14 cellular contexts compared by ENCODE assay signal in genomic region chr3:16124636-16125035, GRCh38. TPM values are rescaled to one million over a fixed set of nuclear protein-coding genes. Genes with fewer than 3 reads are reported as not detected.
DNase-seq lines count a peak whose midpoint lies in the region; ATAC-seq and TF ChIP-seq lines count a peak whose summit lies in the region.
"Had no signal": no experiment of that assay in that cellular context is flagged by ENCODE, and none has a peak within 500 bp of the region (broad histone marks: within the 10 kb centered on the region; RNA-seq: fewer than 3 reads in every experiment).

No MANE protein-coding gene starts in this region.

- CTCF ChIA-PET in AG04449 (lab: Yijun Ruan, JAX): interaction anchor here (0.7 to 2.0 kb wide), 4 partner anchors 10 to 54 kb away, joined by 3 to 7 read pairs (median 3); partner anchors contain the start of gene GALNT15

- DNase-seq in AG04449 (ENCODE audit: low read depth, low spot score) (peak; percentile 97), HFFc6 (peak; percentile 98), amniotic epithelial cell (ENCODE audit: low read depth) (peak; percentile 99), hepatic stellate cell (ENCODE audit: low spot score) (peak; percentile 67), progenitor cell of endocrine pancreas (ENCODE audit: low spot score, unreplicated experiment) (no peak), superior temporal gyrus (ENCODE audit: extremely low spot score) (no peak)
- DNase-seq: anterior cingulate cortex; CD4-positive, alpha-beta T cell; upper lobe of right lung had no signal

- peaks cover 71% of the 10 kb centered on the region for H3K4me1 Mint-ChIP-seq in HFFc6 (ENCODE audit: low read depth)
- peaks cover 6% of the 10 kb centered on the region for H3K4me1 Mint-ChIP-seq in progenitor cell of endocrine pancreas (ENCODE audit: low read depth)
- H3K4me1 Mint-ChIP-seq: IgD-negative memory B cell had no signal

- peak overlapping the region; percentile 42 for H3K4me3 Mint-ChIP-seq in HFFc6
- H3K4me3 Mint-ChIP-seq in progenitor cell of endocrine pancreas (ENCODE audit: low read depth): no peak overlapping the region
- H3K4me3 Mint-ChIP-seq: CD4-positive, alpha-beta T cell; IgD-negative memory B cell had no signal

- TF ChIP-seq CTCF in AG04449 (IDR thresholded peaks at IDR 0.05; ENCODE audit: insufficient read depth, low read length, missing control alignments) (no peak), HFFc6 (IDR thresholded peaks at IDR 0.05) (no peak), progenitor cell of endocrine pancreas (IDR thresholded peaks at IDR 0.05; ENCODE audit: unreplicated experiment) (no peak)

- H3K27ac Mint-ChIP-seq in HFFc6: peak overlapping the region; percentile 83
- no peak overlapping the region for H3K27ac Mint-ChIP-seq in progenitor cell of endocrine pancreas
- H3K27ac Mint-ChIP-seq: CD4-positive, alpha-beta T cell; IgD-negative memory B cell had no signal

- no peak overlapping the region for H3K4me3 ChIP-seq in AG04449 (ENCODE audit: low read depth, low read length)
- H3K4me3 ChIP-seq: PC-9, skin epidermis, upper lobe of right lung had no signal

- ATAC-seq in HG02571 (IDR thresholded peaks at IDR 0.05; ENCODE audit: unreplicated experiment): no peak
- no peak for ATAC-seq in GM19397 (IDR thresholded peaks at IDR 0.05; ENCODE audit: unreplicated experiment)
- ATAC-seq: upper lobe of right lung had no signal

- H3K27me3 Mint-ChIP-seq in HFFc6 (ENCODE audit: insufficient read depth) (peaks cover 5% of the 10 kb centered on the region; the same call in 1 of the 2 replicates), progenitor cell of endocrine pancreas (no peaks in the 10 kb centered on the region)
- H3K27me3 Mint-ChIP-seq: CD4-positive, alpha-beta T cell had no signal

- POLR2A ChIA-PET in AG04449 (lab: Yijun Ruan, JAX): interaction anchor here (1.0 to 2.0 kb wide), 6 partner anchors 11 to 64 kb away, joined by 3 to 7 read pairs (median 5); partner anchors contain the start of gene GALNT15

- H3K9me3 Mint-ChIP-seq in HFFc6: no peaks in the 10 kb centered on the region
- H3K9me3 Mint-ChIP-seq in progenitor cell of endocrine pancreas (ENCODE audit: low read depth): no peaks in the 10 kb centered on the region
- H3K9me3 Mint-ChIP-seq: CD4-positive, alpha-beta T cell had no signal

- H3K36me3 Mint-ChIP-seq in HFFc6 (ENCODE audit: low read depth): peaks cover 11% of the 10 kb centered on the region; the same call in 1 of the 2 replicates
- H3K36me3 Mint-ChIP-seq in progenitor cell of endocrine pancreas (ENCODE audit: insufficient read depth): no peaks in the 10 kb centered on the region
- H3K36me3 Mint-ChIP-seq: IgD-negative memory B cell had no signal

RNA-seq across cellular contexts. Expression of gene GALNT15, which starts 49.8 kb away (rescaled TPM):
- total RNA-seq in HFFc6 (2021; fragmentation: NEBNext Ultra II Directional; extraction: Animal tissue kit (Norgen Biotek cat#: 25700)): 1 to 10 TPM; 5.5 to 7.2 (median 6.4) TPM
- total RNA-seq in progenitor cell of endocrine pancreas: 0.18 and 0.46 TPM in 2 replicates
- total RNA-seq: CD4-positive, alpha-beta T cell; PC-9 had no signal

Comparison
In these comparisons a context has a peak if more than half of its experiments do, and no peak if none do; other contexts are left out.
1. DNase-seq: peak in AG04449 (single experiment), HFFc6 (single experiment), amniotic epithelial cell (single experiment) and hepatic stellate cell (single experiment); none in progenitor cell of endocrine pancreas (single experiment) and superior temporal gyrus (single experiment).